ENCODE assay signal across 8 cellular contexts in the genomic region with DNA sequence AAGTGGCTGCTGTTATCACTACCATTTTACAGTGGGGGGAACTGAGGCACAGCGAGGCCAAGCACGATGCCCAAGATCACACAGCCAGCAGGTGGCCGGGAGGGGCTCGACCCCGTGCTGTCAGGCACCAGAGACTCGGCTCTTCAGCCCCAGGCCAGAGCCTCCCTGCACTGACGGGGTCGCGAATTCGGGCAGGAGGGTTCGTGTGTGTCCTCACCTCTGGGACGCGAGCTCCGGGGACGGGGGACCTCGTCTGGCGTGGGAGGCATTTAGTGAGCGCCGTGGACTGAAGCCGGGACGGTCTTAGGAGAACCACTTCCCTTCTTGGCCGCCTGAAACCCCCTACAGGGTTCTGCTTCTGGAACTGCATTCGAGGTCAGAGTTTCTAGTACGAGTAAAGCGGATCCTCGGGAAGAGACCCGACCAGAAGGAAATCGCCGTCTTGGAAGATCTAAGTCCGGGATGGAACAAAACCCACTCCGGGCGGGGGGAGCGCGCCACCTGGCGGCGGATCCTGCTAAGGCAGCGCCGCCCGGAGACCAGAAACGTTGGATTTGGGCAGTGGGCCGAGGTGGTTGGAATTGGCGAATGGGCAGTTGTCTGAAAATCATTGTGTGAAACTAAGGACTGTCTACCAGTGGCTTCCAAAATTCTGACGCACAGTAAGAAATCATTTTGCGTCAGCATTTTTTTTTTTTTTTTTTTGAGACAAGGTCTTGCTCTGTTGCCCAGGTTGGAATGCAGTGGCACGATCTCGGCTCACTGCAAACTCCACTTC. TPM values are rescaled to one million over a fixed set of nuclear protein-coding genes. Genes with fewer than 3 reads are reported as not detected.
DNase-seq lines count a peak whose midpoint lies in the region; ATAC-seq and TF ChIP-seq lines count a peak whose summit lies in the region.

No MANE protein-coding gene starts in this region.

- H3K36me3 ChIP-seq in colonic mucosa = no peaks in the 10 kb centered on the region

- H3K9ac ChIP-seq in colonic mucosa (ENCODE audit: low read depth in 2 of 2, low read length in 2 of 2) = peak overlapping the region in 1 of 2 donors; percentile 66

- peak overlapping the region; percentile 41 for H3K4me3 ChIP-seq in colonic mucosa

- intact Hi-C loops in colonic mucosa (cut with DNase I) = loop anchor here (1.0 kb wide), 1 partner anchor 24 kb away; no protein-coding TSS in a partner anchor

- no peaks in the 10 kb centered on the region for H3K27me3 ChIP-seq in colonic mucosa

- DNase-seq in SIG-M5 treated with dmso at 0.1 percent for 504 hours (lab: John Stamatoyannopoulos, UW; ENCODE audit: unreplicated experiment) (peak; percentile 18), SIG-M5 (lab: John Stamatoyannopoulos, UW) (no peak), NCI-H2227 (lab: John Stamatoyannopoulos, UW; ENCODE audit: unreplicated experiment) (peak; percentile 78), colonic mucosa (peak; percentile 78), kidney tubule cell (ENCODE audit: low spot score) (peak; percentile 79)
- DNase-seq in activated CD4-positive, alpha-beta T cell treated with anti-CD3 and anti-CD28 coated beads for 48 hours = peak; percentile 71
- DNase-seq in stimulated activated CD4-positive, alpha-beta T cell treated with anti-CD3 and anti-CD28 coated beads, Interleukin-1b, Interleukin-23, amount 100 ng/mL, for 1 hour (ENCODE audit: low read depth in 2 of 2) = peak; percentile 18 to 48

- no peak overlapping the region for H3K27ac ChIP-seq in colonic mucosa

- H3K4me1 ChIP-seq in colonic mucosa = peaks cover 4% of the 10 kb centered on the region

- no peak for ATAC-seq in GM19023 (IDR thresholded peaks at IDR 0.05; ENCODE audit: unreplicated experiment)

- peak; percentile 95 for TF ChIP-seq CTCF in colonic mucosa (IDR thresholded peaks at IDR 0.05)

- H3K9me3 ChIP-seq in colonic mucosa = no peaks in the 10 kb centered on the region

RNA-seq across cellular contexts. Expression of a gene that starts 21.2 kb away (rescaled TPM):
- under 1 TPM in 1 of 2 donors, not detected in 1; 0.21 TPM for total RNA-seq in colonic mucosa

RNA-seq across cellular contexts. Expression of a gene that starts 34.2 kb away (rescaled TPM):
- total RNA-seq in colonic mucosa = 10 to 100 TPM; 11.6 to 29.4 TPM

RNA-seq across cellular contexts. Expression of a gene that starts 35.4 kb away (rescaled TPM):
- 10 to 100 TPM; 17.9 to 20.3 TPM for total RNA-seq in colonic mucosa
